Comparison of ENCODE assay signal across 8 cellular contexts in the genomic region with DNA sequence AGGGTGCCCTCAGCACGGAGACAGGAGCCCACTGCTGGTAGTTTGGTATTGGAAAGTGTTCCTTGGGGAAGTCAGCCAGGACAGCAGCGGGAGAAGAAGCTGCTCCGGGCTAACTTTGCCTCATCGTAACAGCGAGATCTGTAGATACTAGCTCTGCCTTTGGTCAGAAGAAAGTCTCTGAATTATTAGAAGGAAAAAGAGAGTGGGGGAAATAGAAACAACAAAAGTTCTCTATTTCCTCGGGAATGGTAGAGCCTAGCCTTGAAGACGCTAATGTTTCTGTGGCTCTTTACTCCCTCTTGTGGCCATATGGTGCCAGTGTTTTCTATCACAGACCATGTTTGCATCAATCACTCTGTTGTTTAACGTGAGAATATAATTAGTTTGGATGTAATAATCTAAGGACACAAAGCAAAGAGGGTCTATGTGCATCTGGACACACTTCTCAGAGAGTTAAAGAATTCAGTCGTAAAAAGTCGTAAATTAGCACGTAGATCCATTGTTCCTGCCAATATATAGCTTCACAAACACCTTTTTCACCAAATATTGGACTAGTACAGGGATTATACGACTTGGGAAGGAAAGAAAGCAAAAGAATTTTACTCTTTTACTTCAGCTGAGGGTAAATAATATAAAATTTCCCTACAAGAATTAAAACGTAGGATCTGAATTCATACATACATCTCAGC. TPM values are rescaled to one million over a fixed set of nuclear protein-coding genes. Genes with fewer than 3 reads are reported as not detected.
A peak's percentile ranks its signal among the peaks of the same experiment; 100 is the strongest.
DNase-seq lines count a peak whose midpoint lies in the region; ATAC-seq and TF ChIP-seq lines count a peak whose summit lies in the region.

No MANE protein-coding gene starts in this region.

- peak overlapping the region; percentile 34 for H3K27ac ChIP-seq in CD8-positive, alpha-beta memory T cell (ENCODE audit: low read depth, low read length)
- no peak overlapping the region for H3K27ac ChIP-seq in endodermal cell (ENCODE audit: low read depth, low read length)

- TF ChIP-seq CTCF in endodermal cell (conservative IDR thresholded peaks at IDR 0.05), result peak; percentile 98

- H3K36me3 Mint-ChIP-seq in CD8-positive, alpha-beta memory T cell, result no peaks in the 10 kb centered on the region
- H3K36me3 Mint-ChIP-seq in activated CD4-positive, alpha-beta memory T cell treated with anti-CD3 and anti-CD28 coated beads for 36 hours, result no peaks in the 10 kb centered on the region
- H3K36me3 Mint-ChIP-seq in endodermal cell (ENCODE audit: low read depth), result peaks cover 4% of the 10 kb centered on the region
- no peaks in the 10 kb centered on the region for H3K36me3 Mint-ChIP-seq in stimulated activated naive CD8-positive, alpha-beta T cell treated with anti-CD3 and anti-CD28 coated beads, Interleukin-15, Interleukin-2, amounts not matched to agents 100 ng/mL and 50 ng/mL, for 24 hours (ENCODE audit: low read depth)

- no peaks in the 10 kb centered on the region for H3K36me3 ChIP-seq in CD8-positive, alpha-beta memory T cell (ENCODE audit: insufficient read depth, low read length)
- no peaks in the 10 kb centered on the region for H3K36me3 ChIP-seq in endodermal cell (ENCODE audit: control insufficient read depth, insufficient read depth, low read length)

- ATAC-seq in GM19351 (IDR thresholded peaks at IDR 0.05; ENCODE audit: unreplicated experiment) (peak; percentile 59), HG03469 (IDR thresholded peaks at IDR 0.05; ENCODE audit: unreplicated experiment) (peak; percentile 57)

- 7 to 11% methylated on average over 9 to 12 of the region's 13 CpGs for WGBS in endodermal cell (ENCODE audit: insufficient coverage in 1 of 2, insufficient read length in 1 of 2), 2 experiments

- no peaks in the 10 kb centered on the region for H3K9me3 Mint-ChIP-seq in CD8-positive, alpha-beta memory T cell
- H3K9me3 Mint-ChIP-seq in activated CD4-positive, alpha-beta memory T cell treated with anti-CD3 and anti-CD28 coated beads for 36 hours, result no peaks in the 10 kb centered on the region
- H3K9me3 Mint-ChIP-seq in endodermal cell, result peaks cover 24% of the 10 kb centered on the region
- no peaks in the 10 kb centered on the region for H3K9me3 Mint-ChIP-seq in stimulated activated naive CD8-positive, alpha-beta T cell treated with anti-CD3 and anti-CD28 coated beads, Interleukin-15, Interleukin-2, amounts not matched to agents 100 ng/mL and 50 ng/mL, for 24 hours

- H3K4me1 ChIP-seq in CD8-positive, alpha-beta memory T cell (ENCODE audit: insufficient read depth, low read length), result peaks cover 9% of the 10 kb centered on the region
- peaks cover 11% of the 10 kb centered on the region for H3K4me1 ChIP-seq in endodermal cell (ENCODE audit: control insufficient read depth, insufficient read depth, low read length)

- H3K27me3 ChIP-seq in CD8-positive, alpha-beta memory T cell (ENCODE audit: insufficient read depth, low read length, poor library complexity, severe bottlenecking), result no peaks in the 10 kb centered on the region
- no peaks in the 10 kb centered on the region for H3K27me3 ChIP-seq in endodermal cell (ENCODE audit: control insufficient read depth, insufficient read depth, low read length, poor library complexity, severe bottlenecking)

- H3K27ac Mint-ChIP-seq in CD8-positive, alpha-beta memory T cell, result peak overlapping the region in 6 of 8 donors; percentile 30 to 80 (median 49)
- peak overlapping the region; percentile 63 for H3K27ac Mint-ChIP-seq in activated CD4-positive, alpha-beta memory T cell treated with anti-CD3 and anti-CD28 coated beads for 36 hours
- peak overlapping the region; percentile 94 for H3K27ac Mint-ChIP-seq in endodermal cell
- H3K27ac Mint-ChIP-seq in stimulated activated naive CD8-positive, alpha-beta T cell treated with anti-CD3 and anti-CD28 coated beads, Interleukin-15, Interleukin-2, amounts not matched to agents 100 ng/mL and 50 ng/mL, for 24 hours, result peak overlapping the region; percentile 91

- peak overlapping the region; percentile 22 to 88 (median 80) for H3K4me3 Mint-ChIP-seq in CD8-positive, alpha-beta memory T cell
- peak overlapping the region; percentile 75 for H3K4me3 Mint-ChIP-seq in activated CD4-positive, alpha-beta memory T cell treated with anti-CD3 and anti-CD28 coated beads for 36 hours
- H3K4me3 Mint-ChIP-seq in endodermal cell, result peak overlapping the region; percentile 63
- H3K4me3 Mint-ChIP-seq in stimulated activated naive CD8-positive, alpha-beta T cell treated with anti-CD3 and anti-CD28 coated beads, Interleukin-15, Interleukin-2, amounts not matched to agents 100 ng/mL and 50 ng/mL, for 24 hours, result peak overlapping the region; percentile 86

- POLR2A ChIA-PET in CD8-positive, alpha-beta memory T cell (lab: Charles Lee), result interaction anchor here (0.6 to 1.2 kb wide), 4 partner anchors 50 to 424 kb away, joined by 3 to 5 read pairs (median 4); partner anchors contain the start of gene DTWD2
- POLR2A ChIA-PET in activated CD4-positive, alpha-beta memory T cell treated with anti-CD3 and anti-CD28 coated beads for 36 hours (lab: Charles Lee), result interaction anchor here (0.8 to 1.3 kb wide), 4 partner anchors 34 to 96 kb away, joined by 3 to 5 read pairs (median 3); no protein-coding TSS in a partner anchor

- H3K27me3 Mint-ChIP-seq in CD8-positive, alpha-beta memory T cell, result peaks cover 3 to 4% of the 10 kb centered on the region in 2 donors
- H3K27me3 Mint-ChIP-seq in activated CD4-positive, alpha-beta memory T cell treated with anti-CD3 and anti-CD28 coated beads for 36 hours, result no peaks in the 10 kb centered on the region
- no peaks in the 10 kb centered on the region for H3K27me3 Mint-ChIP-seq in endodermal cell (ENCODE audit: insufficient read depth)
- no peaks in the 10 kb centered on the region for H3K27me3 Mint-ChIP-seq in stimulated activated naive CD8-positive, alpha-beta T cell treated with anti-CD3 and anti-CD28 coated beads, Interleukin-15, Interleukin-2, amounts not matched to agents 100 ng/mL and 50 ng/mL, for 24 hours

- intact Hi-C loops in activated CD4-positive, alpha-beta memory T cell treated with anti-CD3 and anti-CD28 coated beads for 36 hours (cut with micrococcal nuclease), result loop anchor here (1.0 kb wide), 5 partner anchors 45 to 424 kb away; partner anchors contain the start of gene DTWD2

- CTCF ChIA-PET in CD8-positive, alpha-beta memory T cell (lab: Charles Lee), result interaction anchor here (0.6 to 6.7 kb wide), 63 partner anchors 9 to 428 kb away, joined by 3 to 82 read pairs (median 4); partner anchors contain the start of genes DMXL1, DTWD2 and TNFAIP8
- CTCF ChIA-PET in activated CD4-positive, alpha-beta memory T cell treated with anti-CD3 and anti-CD28 coated beads for 36 hours (lab: Charles Lee), result interaction anchor here (0.6 to 6.2 kb wide), 74 partner anchors 11 to 1058 kb away, joined by 3 to 143 read pairs (median 5); partner anchors contain the start of genes DMXL1, DTWD2, HSD17B4 and TNFAIP8

- no peaks in the 10 kb centered on the region for H3K9me3 ChIP-seq in CD8-positive, alpha-beta memory T cell (ENCODE audit: low read length)
- peaks cover 15% of the 10 kb centered on the region for H3K9me3 ChIP-seq in endodermal cell (ENCODE audit: control insufficient read depth, low read length)

- peak overlapping the region; percentile 71 for H3K4me3 ChIP-seq in CD8-positive, alpha-beta memory T cell (ENCODE audit: low read length)
- peak overlapping the region; percentile 78 for H3K4me3 ChIP-seq in endodermal cell (ENCODE audit: low read length)

- H3K4me1 Mint-ChIP-seq in CD8-positive, alpha-beta memory T cell, result peaks cover 10 to 20% (median 14%) of the 10 kb centered on the region in 3 donors
- peaks cover 34% of the 10 kb centered on the region for H3K4me1 Mint-ChIP-seq in activated CD4-positive, alpha-beta memory T cell treated with anti-CD3 and anti-CD28 coated beads for 36 hours (ENCODE audit: low read depth)
- peaks cover 32% of the 10 kb centered on the region for H3K4me1 Mint-ChIP-seq in endodermal cell
- peaks cover 48% of the 10 kb centered on the region for H3K4me1 Mint-ChIP-seq in stimulated activated naive CD8-positive, alpha-beta T cell treated with anti-CD3 and anti-CD28 coated beads, Interleukin-15, Interleukin-2, amounts not matched to agents 100 ng/mL and 50 ng/mL, for 24 hours (ENCODE audit: low read depth)

- no peak overlapping the region for H3K9ac ChIP-seq in endodermal cell (ENCODE audit: extremely low read depth, low read length, poor library complexity, severe bottlenecking)

- peak in 4 of 5 donors; percentile 45 to 67 (median 62) for DNase-seq in CD8-positive, alpha-beta memory T cell
- peak; percentile 61 for DNase-seq in NCI-H526 treated with DMSO at 0.1 percent for 48 hours (lab: John Stamatoyannopoulos, UW)
- DNase-seq in activated CD4-positive, alpha-beta memory T cell treated with anti-CD3 and anti-CD28 coated beads for 36 hours, result peak; percentile 55
- peak; percentile 84 for DNase-seq in endodermal cell
- peak; percentile 93 for DNase-seq in medulla oblongata (ENCODE audit: extremely low spot score)

RNA-seq across cellular contexts. Expression of gene HSD17B4, which starts 40.2 kb away (rescaled TPM):
- 10 to 100 TPM; 59.1 to 84.6 TPM for total RNA-seq in CD8-positive, alpha-beta memory T cell
- polyA plus RNA-seq in CD8-positive, alpha-beta memory T cell, result 51.7 TPM
- 100 to 1,000 TPM in 1 of 2 experiments, 10 to 100 TPM in 1; 83.2 to 117 TPM for total RNA-seq in activated CD4-positive, alpha-beta memory T cell treated with anti-CD3 and anti-CD28 coated beads for 36 hours
- total RNA-seq in endodermal cell, result 100 to 1,000 TPM; 453 to 480 TPM
- 154 TPM for polyA plus RNA-seq in endodermal cell (2013, experiment 1 of 2)
- 158 TPM for polyA plus RNA-seq in endodermal cell (2013, experiment 2 of 2)

RNA-seq across cellular contexts. Expression of gene TNFAIP8, which starts 56.3 kb away (rescaled TPM):
- total RNA-seq in CD8-positive, alpha-beta memory T cell, result 100 to 1,000 TPM; 295 to 311 TPM
- 207 TPM for polyA plus RNA-seq in CD8-positive, alpha-beta memory T cell
- total RNA-seq in activated CD4-positive, alpha-beta memory T cell treated with anti-CD3 and anti-CD28 coated beads for 36 hours, result 100 to 1,000 TPM; 153 to 159 TPM
- 10 to 100 TPM; 29.6 to 39.5 TPM for total RNA-seq in endodermal cell
- polyA plus RNA-seq in endodermal cell (2013, experiment 1 of 2), result 16.1 TPM
- polyA plus RNA-seq in endodermal cell (2013, experiment 2 of 2), result 14.5 TPM
